Comparison of ENCODE assay signal across 13 cellular contexts in genomic region chr3:12345141-12345561, GRCh38. TPM values are rescaled to one million over a fixed set of nuclear protein-coding genes. Genes with fewer than 3 reads are reported as not detected.
DNase-seq lines count a peak whose midpoint lies in the region; ATAC-seq and TF ChIP-seq lines count a peak whose summit lies in the region.
"Had no signal": no experiment of that assay in that cellular context is flagged by ENCODE, and none has a peak within 500 bp of the region (broad histone marks: within the 10 kb centered on the region; RNA-seq: fewer than 3 reads in every experiment).

No MANE protein-coding gene starts in this region.

- no peaks in the 10 kb centered on the region for H3K36me3 ChIP-seq in mesendoderm (ENCODE audit: control insufficient read depth, insufficient read depth, low read length)
- no peaks in the 10 kb centered on the region for H3K36me3 ChIP-seq in vagina
- H3K36me3 ChIP-seq: ovary had no signal

- H3K18ac ChIP-seq in mesendoderm (ENCODE audit: low read length): no peak overlapping the region

- H2BK120ac ChIP-seq in mesendoderm (ENCODE audit: low read depth, low read length): no peak overlapping the region

- intact Hi-C loops in vagina (cut with DNase I): no loop called here

- H4K5ac ChIP-seq in mesendoderm (ENCODE audit: low read length): no peak overlapping the region

- H3K23ac ChIP-seq in mesendoderm (ENCODE audit: low read length): no peak overlapping the region

- no peaks in the 10 kb centered on the region for H3K4me1 ChIP-seq in mesendoderm (ENCODE audit: control insufficient read depth, low read depth, low read length)
- H3K4me1 ChIP-seq in vagina: peaks cover 13% of the 10 kb centered on the region

- TF ChIP-seq CTCF in vagina (IDR thresholded peaks at IDR 0.05): no peak

- no peaks in the 10 kb centered on the region for H3K79me2 ChIP-seq in mesendoderm (ENCODE audit: control insufficient read depth, insufficient read depth, low read length)

- H3K27ac ChIP-seq in mesendoderm (ENCODE audit: low read depth, low read length) (no peak overlapping the region), vagina (no peak overlapping the region), caudate nucleus (ENCODE audit: low read depth, low read length) (no peak overlapping the region)
- H3K27ac ChIP-seq: ovary had no signal

- no peak for ATAC-seq in HG02840 (IDR thresholded peaks at IDR 0.05; ENCODE audit: low FRiP score, unreplicated experiment)
- ATAC-seq: stimulated activated naive B cell treated with anti-CD40 and anti-IgM and Interleukin-4, amounts not matched to agents 10 μg/mL and 1 μg/mL and 100 μg/mL, for 72 hours had no signal

- H3K27me3 ChIP-seq in mesendoderm (ENCODE audit: insufficient read depth, low read length, poor library complexity) (no peaks in the 10 kb centered on the region), vagina (no peaks in the 10 kb centered on the region)
- H3K27me3 ChIP-seq: ovary had no signal

- DNase-seq in COLO829 (ENCODE audit: low spot score) (peak; percentile 39), HS-5 (ENCODE audit: low read depth) (peak; percentile 54), astrocyte of the hippocampus (ENCODE audit: low read depth, low spot score) (peak; percentile 50), mesendoderm (peak; percentile 13), vagina (ENCODE audit: extremely low spot score in 2 of 2) (no peak), caudate nucleus (lab: John Stamatoyannopoulos, UW) (no peak)
- DNase-seq in activated CD4-positive, alpha-beta T cell treated with anti-CD3 and anti-CD28 coated beads, Interleukin-2, amount 50 U/mL, for 1 hour: no peak
- DNase-seq: activated CD4-positive, alpha-beta T cell treated with anti-CD3 and anti-CD28 coated beads for 1 hour; cortex of kidney; NCI-H526 treated with DMSO at 0.1 percent for 48 hours; ovary; stimulated activated naive B cell treated with anti-CD40 and anti-IgM and Interleukin-4, amounts not matched to agents 10 μg/mL and 1 μg/mL and 100 μg/mL, for 72 hours had no signal

- H2BK5ac ChIP-seq in mesendoderm (ENCODE audit: low read length): no peak overlapping the region

- no peak overlapping the region for H3K56ac ChIP-seq in mesendoderm (ENCODE audit: low read length)

- no peak overlapping the region for H3K9ac ChIP-seq in mesendoderm (ENCODE audit: low read length)

- WGBS in mesendoderm (ENCODE audit: extremely low coverage, insufficient coverage, low lambda C conversion rate): no CpG with 5 or more reads among the region's 5 CpGs

- H2BK15ac ChIP-seq in mesendoderm (replicated peaks; ENCODE audit: low read depth): no peak overlapping the region

- no peaks in the 10 kb centered on the region for H3K79me1 ChIP-seq in mesendoderm (ENCODE audit: low read length)

- H3K9me3 ChIP-seq in vagina: no peaks in the 10 kb centered on the region
- H3K9me3 ChIP-seq: ovary had no signal

- no peak overlapping the region for H2AK5ac ChIP-seq in mesendoderm (ENCODE audit: low read length)

- H4K8ac ChIP-seq in mesendoderm (ENCODE audit: low read depth, low read length): no peak overlapping the region

- H3K4ac ChIP-seq in mesendoderm (ENCODE audit: low read depth, low read length): no peak overlapping the region

- no peak overlapping the region for H3K4me3 ChIP-seq in mesendoderm (ENCODE audit: low read length)
- H3K4me3 ChIP-seq in vagina: no peak overlapping the region
- H3K4me3 ChIP-seq: ovary had no signal

- TF ChIP-seq POLR2A in vagina (IDR thresholded peaks at IDR 0.05): no peak

- no peak overlapping the region for H3K4me2 ChIP-seq in mesendoderm (ENCODE audit: low read length)

RNA-seq across cellular contexts. Expression of gene PPARG, which starts 56.3 kb away (rescaled TPM):
- polyA plus RNA-seq in mesendoderm (2013, experiment 1 of 2): 0.08 TPM
- 0.10 TPM for polyA plus RNA-seq in mesendoderm (2013, experiment 2 of 2)
- 28.5 TPM for total RNA-seq in vagina

Comparison
In these comparisons a context has a peak if more than half of its experiments do, and no peak if none do; other contexts are left out.
1. DNase-seq: peak in COLO829 (single experiment), HS-5 (single experiment), astrocyte of the hippocampus (single experiment) and mesendoderm (single experiment); none in vagina (0 of 2), caudate nucleus (0 of 61) and activated CD4-positive, alpha-beta T cell treated with anti-CD3 and anti-CD28 coated beads, Interleukin-2, amount 50 U/mL, for 1 hour (single experiment).